Comparison of ENCODE assay signal across 3 cellular contexts in the genomic region with DNA sequence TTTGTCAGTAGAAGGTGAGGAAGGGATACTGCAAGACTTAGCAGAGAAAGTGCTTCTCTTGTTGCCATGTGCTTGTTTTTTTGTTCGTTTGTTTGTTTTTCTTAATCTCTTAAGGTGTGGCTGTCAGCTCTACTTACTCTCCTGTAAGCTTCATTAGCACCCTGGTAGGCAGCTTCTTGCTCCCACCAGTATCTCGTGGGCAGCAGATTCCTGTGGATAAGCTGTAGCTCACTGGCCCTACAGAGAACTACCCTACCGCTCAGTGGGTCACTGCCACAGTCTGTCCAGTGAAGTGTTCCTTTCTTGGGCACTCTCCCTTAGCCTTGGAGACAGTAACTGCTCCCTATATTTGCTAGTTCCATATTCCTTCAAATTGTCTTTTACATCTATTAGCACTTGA.
TF ChIP-seq lines count a peak whose summit lies in the region.

No MANE protein-coding gene starts in this region.

TF ChIP-seq in SK-N-SH treated with all-trans-retinoic acid at 6 μM for 48 hours, 23 proteins besides CTCF, POLR2A, EP300 and RAD21:
- TF ChIP-seq PPARA (CRISPR knock-in tag; IDR thresholded peaks at IDR 0.05; ENCODE audit: borderline replicate concordance) (no peak), CSRNP3 (CRISPR knock-in tag; IDR thresholded peaks at IDR 0.05) (no peak), ZC3H10 (CRISPR knock-in tag; IDR thresholded peaks at IDR 0.05) (no peak), SNAI2 (CRISPR knock-in tag; IDR thresholded peaks at IDR 0.05) (no peak), CREB5 (CRISPR knock-in tag; IDR thresholded peaks at IDR 0.05; ENCODE audit: low read depth) (no peak), ZNF565 (CRISPR knock-in tag; conservative IDR thresholded peaks at IDR 0.05; ENCODE audit: low read depth) (no peak), CSDC2 (CRISPR knock-in tag; IDR thresholded peaks at IDR 0.05) (no peak), ZFP3 (CRISPR knock-in tag; IDR thresholded peaks at IDR 0.05) (no peak), ZNF70 (CRISPR knock-in tag; IDR thresholded peaks at IDR 0.05) (no peak), RARB (CRISPR knock-in tag; IDR thresholded peaks at IDR 0.05) (no peak)
- TF ChIP-seq, protein P1, sequence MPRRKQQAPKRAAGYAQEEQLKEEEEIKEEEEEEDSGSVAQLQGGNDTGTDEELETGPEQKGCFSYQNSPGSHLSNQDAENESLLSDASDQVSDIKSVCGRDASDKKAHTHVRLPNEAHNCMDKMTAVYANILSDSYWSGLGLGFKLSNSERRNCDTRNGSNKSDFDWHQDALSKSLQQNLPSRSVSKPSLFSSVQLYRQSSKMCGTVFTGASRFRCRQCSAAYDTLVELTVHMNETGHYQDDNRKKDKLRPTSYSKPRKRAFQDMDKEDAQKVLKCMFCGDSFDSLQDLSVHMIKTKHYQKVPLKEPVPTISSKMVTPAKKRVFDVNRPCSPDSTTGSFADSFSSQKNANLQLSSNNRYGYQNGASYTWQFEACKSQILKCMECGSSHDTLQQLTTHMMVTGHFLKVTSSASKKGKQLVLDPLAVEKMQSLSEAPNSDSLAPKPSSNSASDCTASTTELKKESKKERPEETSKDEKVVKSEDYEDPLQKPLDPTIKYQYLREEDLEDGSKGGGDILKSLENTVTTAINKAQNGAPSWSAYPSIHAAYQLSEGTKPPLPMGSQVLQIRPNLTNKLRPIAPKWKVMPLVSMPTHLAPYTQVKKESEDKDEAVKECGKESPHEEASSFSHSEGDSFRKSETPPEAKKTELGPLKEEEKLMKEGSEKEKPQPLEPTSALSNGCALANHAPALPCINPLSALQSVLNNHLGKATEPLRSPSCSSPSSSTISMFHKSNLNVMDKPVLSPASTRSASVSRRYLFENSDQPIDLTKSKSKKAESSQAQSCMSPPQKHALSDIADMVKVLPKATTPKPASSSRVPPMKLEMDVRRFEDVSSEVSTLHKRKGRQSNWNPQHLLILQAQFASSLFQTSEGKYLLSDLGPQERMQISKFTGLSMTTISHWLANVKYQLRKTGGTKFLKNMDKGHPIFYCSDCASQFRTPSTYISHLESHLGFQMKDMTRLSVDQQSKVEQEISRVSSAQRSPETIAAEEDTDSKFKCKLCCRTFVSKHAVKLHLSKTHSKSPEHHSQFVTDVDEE (CRISPR knock-in tag; IDR thresholded peaks at IDR 0.05), result no peak
TF ChIP-seq in SK-N-SH treated with all-trans-retinoic acid at 6 μM for 48 hours: peak in this region for 0.

TF ChIP-seq in SK-N-SH, 30 proteins besides CTCF, POLR2A, EP300 and RAD21:
- TF ChIP-seq EZH2phosphoT487 (IDR thresholded peaks at IDR 0.05; ENCODE audit: borderline replicate concordance, low read depth), result no peak
- no peak for TF ChIP-seq YY1 (IDR thresholded peaks at IDR 0.05; ENCODE audit: low read depth)
- no peak for TF ChIP-seq RXRA (IDR thresholded peaks at IDR 0.05; ENCODE audit: borderline replicate concordance, low read depth)
- TF ChIP-seq TCF12 (IDR thresholded peaks at IDR 0.05), result no peak
- no peak for TF ChIP-seq REST (IDR thresholded peaks at IDR 0.05; ENCODE audit: low read depth, low read length)
- TF ChIP-seq MXI1 (IDR thresholded peaks at IDR 0.05; ENCODE audit: low read depth, low read length), result no peak
- TF ChIP-seq ZBTB33 (IDR thresholded peaks at IDR 0.05; ENCODE audit: borderline replicate concordance, low read depth), result no peak
- TF ChIP-seq USF1 (IDR thresholded peaks at IDR 0.05; ENCODE audit: borderline replicate concordance, low read depth), result no peak
- TF ChIP-seq, protein P2, sequence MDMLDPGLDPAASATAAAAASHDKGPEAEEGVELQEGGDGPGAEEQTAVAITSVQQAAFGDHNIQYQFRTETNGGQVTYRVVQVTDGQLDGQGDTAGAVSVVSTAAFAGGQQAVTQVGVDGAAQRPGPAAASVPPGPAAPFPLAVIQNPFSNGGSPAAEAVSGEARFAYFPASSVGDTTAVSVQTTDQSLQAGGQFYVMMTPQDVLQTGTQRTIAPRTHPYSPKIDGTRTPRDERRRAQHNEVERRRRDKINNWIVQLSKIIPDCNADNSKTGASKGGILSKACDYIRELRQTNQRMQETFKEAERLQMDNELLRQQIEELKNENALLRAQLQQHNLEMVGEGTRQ (IDR thresholded peaks at IDR 0.05; ENCODE audit: borderline replicate concordance, low read depth, low read length), result no peak
- TF ChIP-seq SIN3A (IDR thresholded peaks at IDR 0.05; ENCODE audit: borderline replicate concordance, low read depth, low read length), result no peak
- no peak for TF ChIP-seq FOSL2 (IDR thresholded peaks at IDR 0.05; ENCODE audit: borderline replicate concordance, low read depth)
- TF ChIP-seq CHD2 (IDR thresholded peaks at IDR 0.05; ENCODE audit: low read length, partially characterized antibody), result no peak
- no peak for TF ChIP-seq RCOR1 (IDR thresholded peaks at IDR 0.05; ENCODE audit: low read length)
- TF ChIP-seq TEAD4 (IDR thresholded peaks at IDR 0.05; ENCODE audit: borderline replicate concordance, insufficient read depth), result no peak
- TF ChIP-seq GABPA (IDR thresholded peaks at IDR 0.05; ENCODE audit: low read depth), result no peak
TF ChIP-seq in SK-N-SH: peak in this region for 0.

TF ChIP-seq in HepG2, 621 proteins besides CTCF, POLR2A, EP300 and RAD21:
- TF ChIP-seq HHEX (CRISPR knock-in tag; IDR thresholded peaks at IDR 0.05), result no peak
- no peak for TF ChIP-seq SRF (IDR thresholded peaks at IDR 0.05; ENCODE audit: low read depth, low read length)
- no peak for TF ChIP-seq ZFP36L2 (CRISPR knock-in tag; IDR thresholded peaks at IDR 0.05)
- no peak for TF ChIP-seq ZNF616 (CRISPR knock-in tag; IDR thresholded peaks at IDR 0.05; ENCODE audit: low read depth)
- no peak for TF ChIP-seq MLXIP (CRISPR knock-in tag; IDR thresholded peaks at IDR 0.05; ENCODE audit: borderline replicate concordance)
- no peak for TF ChIP-seq TFAP4 (IDR thresholded peaks at IDR 0.05; ENCODE audit: borderline replicate concordance, low read depth)
- no peak for TF ChIP-seq TCF7 (IDR thresholded peaks at IDR 0.05; ENCODE audit: low read depth)
- no peak for TF ChIP-seq KLF11 (CRISPR knock-in tag; IDR thresholded peaks at IDR 0.05)
- no peak for TF ChIP-seq MATR3 (CRISPR knock-in tag; IDR thresholded peaks at IDR 0.05)
- no peak for TF ChIP-seq DPF2 (CRISPR knock-in tag; IDR thresholded peaks at IDR 0.05; ENCODE audit: borderline replicate concordance, low read depth)
- TF ChIP-seq MYPOP (CRISPR knock-in tag; IDR thresholded peaks at IDR 0.05), result no peak
- no peak for TF ChIP-seq RFXAP (CRISPR knock-in tag; IDR thresholded peaks at IDR 0.05; ENCODE audit: borderline replicate concordance)
- TF ChIP-seq, protein P3, sequence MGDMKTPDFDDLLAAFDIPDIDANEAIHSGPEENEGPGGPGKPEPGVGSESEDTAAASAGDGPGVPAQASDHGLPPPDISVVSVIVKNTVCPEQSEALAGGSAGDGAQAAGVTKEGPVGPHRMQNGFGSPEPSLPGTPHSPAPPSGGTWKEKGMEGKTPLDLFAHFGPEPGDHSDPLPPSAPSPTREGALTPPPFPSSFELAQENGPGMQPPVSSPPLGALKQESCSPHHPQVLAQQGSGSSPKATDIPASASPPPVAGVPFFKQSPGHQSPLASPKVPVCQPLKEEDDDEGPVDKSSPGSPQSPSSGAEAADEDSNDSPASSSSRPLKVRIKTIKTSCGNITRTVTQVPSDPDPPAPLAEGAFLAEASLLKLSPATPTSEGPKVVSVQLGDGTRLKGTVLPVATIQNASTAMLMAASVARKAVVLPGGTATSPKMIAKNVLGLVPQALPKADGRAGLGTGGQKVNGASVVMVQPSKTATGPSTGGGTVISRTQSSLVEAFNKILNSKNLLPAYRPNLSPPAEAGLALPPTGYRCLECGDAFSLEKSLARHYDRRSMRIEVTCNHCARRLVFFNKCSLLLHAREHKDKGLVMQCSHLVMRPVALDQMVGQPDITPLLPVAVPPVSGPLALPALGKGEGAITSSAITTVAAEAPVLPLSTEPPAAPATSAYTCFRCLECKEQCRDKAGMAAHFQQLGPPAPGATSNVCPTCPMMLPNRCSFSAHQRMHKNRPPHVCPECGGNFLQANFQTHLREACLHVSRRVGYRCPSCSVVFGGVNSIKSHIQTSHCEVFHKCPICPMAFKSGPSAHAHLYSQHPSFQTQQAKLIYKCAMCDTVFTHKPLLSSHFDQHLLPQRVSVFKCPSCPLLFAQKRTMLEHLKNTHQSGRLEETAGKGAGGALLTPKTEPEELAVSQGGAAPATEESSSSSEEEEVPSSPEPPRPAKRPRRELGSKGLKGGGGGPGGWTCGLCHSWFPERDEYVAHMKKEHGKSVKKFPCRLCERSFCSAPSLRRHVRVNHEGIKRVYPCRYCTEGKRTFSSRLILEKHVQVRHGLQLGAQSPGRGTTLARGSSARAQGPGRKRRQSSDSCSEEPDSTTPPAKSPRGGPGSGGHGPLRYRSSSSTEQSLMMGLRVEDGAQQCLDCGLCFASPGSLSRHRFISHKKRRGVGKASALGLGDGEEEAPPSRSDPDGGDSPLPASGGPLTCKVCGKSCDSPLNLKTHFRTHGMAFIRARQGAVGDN (CRISPR knock-in tag; IDR thresholded peaks at IDR 0.05), result no peak
- TF ChIP-seq NBN (conservative IDR thresholded peaks at IDR 0.05), result no peak
- no peak for TF ChIP-seq TOE1 (CRISPR knock-in tag; IDR thresholded peaks at IDR 0.05)
- TF ChIP-seq, protein P4, sequence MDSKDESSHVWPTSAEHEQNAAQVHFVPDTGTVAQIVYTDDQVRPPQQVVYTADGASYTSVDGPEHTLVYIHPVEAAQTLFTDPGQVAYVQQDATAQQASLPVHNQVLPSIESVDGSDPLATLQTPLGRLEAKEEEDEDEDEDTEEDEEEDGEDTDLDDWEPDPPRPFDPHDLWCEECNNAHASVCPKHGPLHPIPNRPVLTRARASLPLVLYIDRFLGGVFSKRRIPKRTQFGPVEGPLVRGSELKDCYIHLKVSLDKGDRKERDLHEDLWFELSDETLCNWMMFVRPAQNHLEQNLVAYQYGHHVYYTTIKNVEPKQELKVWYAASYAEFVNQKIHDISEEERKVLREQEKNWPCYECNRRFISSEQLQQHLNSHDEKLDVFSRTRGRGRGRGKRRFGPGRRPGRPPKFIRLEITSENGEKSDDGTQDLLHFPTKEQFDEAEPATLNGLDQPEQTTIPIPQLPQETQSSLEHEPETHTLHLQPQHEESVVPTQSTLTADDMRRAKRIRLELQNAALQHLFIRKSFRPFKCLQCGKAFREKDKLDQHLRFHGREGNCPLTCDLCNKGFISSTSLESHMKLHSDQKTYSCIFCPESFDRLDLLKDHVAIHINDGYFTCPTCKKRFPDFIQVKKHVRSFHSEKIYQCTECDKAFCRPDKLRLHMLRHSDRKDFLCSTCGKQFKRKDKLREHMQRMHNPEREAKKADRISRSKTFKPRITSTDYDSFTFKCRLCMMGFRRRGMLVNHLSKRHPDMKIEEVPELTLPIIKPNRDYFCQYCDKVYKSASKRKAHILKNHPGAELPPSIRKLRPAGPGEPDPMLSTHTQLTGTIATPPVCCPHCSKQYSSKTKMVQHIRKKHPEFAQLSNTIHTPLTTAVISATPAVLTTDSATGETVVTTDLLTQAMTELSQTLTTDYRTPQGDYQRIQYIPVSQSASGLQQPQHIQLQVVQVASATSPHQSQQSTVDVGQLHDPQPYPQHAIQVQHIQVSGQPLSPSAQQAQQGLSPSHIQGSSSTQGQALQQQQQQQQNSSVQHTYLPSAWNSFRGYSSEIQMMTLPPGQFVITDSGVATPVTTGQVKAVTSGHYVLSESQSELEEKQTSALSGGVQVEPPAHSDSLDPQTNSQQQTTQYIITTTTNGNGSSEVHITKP (CRISPR knock-in tag; IDR thresholded peaks at IDR 0.05; ENCODE audit: low read depth), result no peak
- TF ChIP-seq ZNF598 (CRISPR knock-in tag; IDR thresholded peaks at IDR 0.05; ENCODE audit: borderline replicate concordance), result no peak
